9 cellular contexts compared by ENCODE assay signal in genomic region chr20:52105045-52105572, GRCh38.
DNase-seq lines count a peak whose midpoint lies in the region; ATAC-seq and TF ChIP-seq lines count a peak whose summit lies in the region.
"Had no signal": no experiment of that assay in that cellular context is flagged by ENCODE, and none has a peak within 500 bp of the region (broad histone marks: within the 10 kb centered on the region; RNA-seq: fewer than 3 reads in every experiment).

No MANE protein-coding gene starts in this region.

- TF ChIP-seq CTCF in HFF-Myc (IDR thresholded peaks at IDR 0.05; ENCODE audit: low read depth, low read length, missing control alignments) (no peak), heart left ventricle (IDR thresholded peaks at IDR 0.05) (no peak)

- H3K36me3 Mint-ChIP-seq in activated CD8-positive, alpha-beta T cell treated with anti-CD3 and anti-CD28 coated beads, Interleukin-2, amount 10 ng/mL, durations not matched to agents 7 days and 5 days (ENCODE audit: low read depth), result no peaks in the 10 kb centered on the region

- peaks cover 24% of the 10 kb centered on the region for H3K4me1 Mint-ChIP-seq in activated CD8-positive, alpha-beta T cell treated with anti-CD3 and anti-CD28 coated beads, Interleukin-2, amount 10 ng/mL, durations not matched to agents 7 days and 5 days (ENCODE audit: low read depth)

- ATAC-seq in activated CD8-positive, alpha-beta T cell treated with anti-CD3 and anti-CD28 coated beads, Interleukin-2, amount 10 ng/mL, durations not matched to agents 7 days and 5 days, result no peak
- ATAC-seq in heart left ventricle (peak in 2 of 4 donors; percentile 26 to 36), GM18870 (IDR thresholded peaks at IDR 0.05; ENCODE audit: unreplicated experiment) (no peak)
- ATAC-seq: Panc1 had no signal

- peaks cover 40% of the 10 kb centered on the region for H3K27me3 Mint-ChIP-seq in activated CD8-positive, alpha-beta T cell treated with anti-CD3 and anti-CD28 coated beads, Interleukin-2, amount 10 ng/mL, durations not matched to agents 7 days and 5 days (ENCODE audit: low read depth)

- peaks cover 3 to 33% (median 28%) of the 10 kb centered on the region in 12 donors for H3K4me1 ChIP-seq in heart left ventricle
- no peaks in the 10 kb centered on the region for H3K4me1 ChIP-seq in rectal smooth muscle tissue (ENCODE audit: control insufficient read depth, insufficient read depth, low read length)

- intact Hi-C loops in heart left ventricle (cut with DNase I), result no loop called here

- TF ChIP-seq POLR2A in heart left ventricle (IDR thresholded peaks at IDR 0.05), result no peak

- H3K36me3 ChIP-seq in heart left ventricle (no peaks in the 10 kb centered on the region), rectal smooth muscle tissue (ENCODE audit: control insufficient read depth, insufficient read depth, low read length) (no peaks in the 10 kb centered on the region)

- H3K4me3 ChIP-seq in HFF-Myc (replicated peaks; ENCODE audit: low read depth, low read length), result peak overlapping the region; percentile 73
- H3K4me3 ChIP-seq in heart left ventricle, result peak overlapping the region; percentile 24 to 58 (median 44)
- H3K4me3 ChIP-seq in rectal smooth muscle tissue (ENCODE audit: low read length), result peak overlapping the region; percentile 55

- CTCF ChIA-PET in activated CD8-positive, alpha-beta T cell treated with anti-CD3 and anti-CD28 coated beads, Interleukin-2, amount 10 ng/mL, durations not matched to agents 7 days and 5 days (lab: Charles Lee), result interaction anchor here (0.7 to 1.6 kb wide), 3 partner anchors 23 to 88 kb away, joined by 3 read pairs; no protein-coding TSS in a partner anchor

- DNase-seq in HFF-Myc (ENCODE audit: extremely low read depth, low read depth) (no peak), heart left ventricle (no peak), NCI-H774 (lab: John Stamatoyannopoulos, UW) (no peak), NCI-H1694 treated with DMSO at 0.1 percent for 48 hours (lab: John Stamatoyannopoulos, UW) (no peak), COLO668 (lab: John Stamatoyannopoulos, UW; ENCODE audit: unreplicated experiment) (no peak)
- DNase-seq in activated CD8-positive, alpha-beta T cell treated with anti-CD3 and anti-CD28 coated beads, Interleukin-2, amount 10 ng/mL, durations not matched to agents 7 days and 5 days, result no peak

- H3K27ac ChIP-seq in heart left ventricle (no peak overlapping the region), rectal smooth muscle tissue (ENCODE audit: low read depth, low read length) (no peak overlapping the region)

- POLR2A ChIA-PET in activated CD8-positive, alpha-beta T cell treated with anti-CD3 and anti-CD28 coated beads, Interleukin-2, amount 10 ng/mL, durations not matched to agents 7 days and 5 days (lab: Charles Lee), result no interaction called here

- peak overlapping the region; percentile 12 for H3K4me3 Mint-ChIP-seq in activated CD8-positive, alpha-beta T cell treated with anti-CD3 and anti-CD28 coated beads, Interleukin-2, amount 10 ng/mL, durations not matched to agents 7 days and 5 days

- no peaks in the 10 kb centered on the region for H3K9me3 Mint-ChIP-seq in activated CD8-positive, alpha-beta T cell treated with anti-CD3 and anti-CD28 coated beads, Interleukin-2, amount 10 ng/mL, durations not matched to agents 7 days and 5 days (ENCODE audit: insufficient read depth)

- no peaks in the 10 kb centered on the region for H3K9me3 ChIP-seq in heart left ventricle

- H3K27me3 ChIP-seq in heart left ventricle (peaks cover 10 to 50% (median 26%) of the 10 kb centered on the region in 9 donors), rectal smooth muscle tissue (ENCODE audit: control insufficient read depth, insufficient read depth, low read length) (peaks cover 6% of the 10 kb centered on the region)

- H3K27ac Mint-ChIP-seq in activated CD8-positive, alpha-beta T cell treated with anti-CD3 and anti-CD28 coated beads, Interleukin-2, amount 10 ng/mL, durations not matched to agents 7 days and 5 days, result no peak overlapping the region

- no peak overlapping the region for H3K9ac ChIP-seq in rectal smooth muscle tissue (ENCODE audit: low read length)

- WGBS in heart left ventricle, 4 donors, result 1 to 3% (median 2%) methylated on average over 16 to 52 of the region's 52 CpGs
